Comparison of ENCODE assay signal across 32 cellular contexts in the genomic region with DNA sequence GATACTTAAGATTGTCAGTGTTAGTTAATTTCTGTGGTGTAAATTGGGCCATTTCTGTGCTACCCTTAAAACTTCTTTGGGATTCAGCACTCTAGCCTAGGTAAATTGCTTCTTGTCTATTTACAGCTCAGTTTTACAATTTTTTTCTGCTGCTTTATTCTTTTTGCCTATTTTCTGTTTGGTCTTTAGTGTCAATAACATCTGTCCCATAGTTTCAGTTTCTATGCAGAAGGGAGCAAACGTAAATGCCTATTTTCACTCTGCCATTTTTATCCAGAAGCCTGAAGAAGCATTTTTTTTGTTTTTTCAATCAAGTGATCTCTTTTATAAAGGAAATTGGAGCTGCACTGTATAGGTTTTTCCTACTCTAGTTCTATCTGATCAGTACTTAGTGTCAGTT.
"Had no signal": no experiment of that assay in that cellular context is flagged by ENCODE, and none has a peak within 500 bp of the region (broad histone marks: within the 10 kb centered on the region; RNA-seq: fewer than 3 reads in every experiment).

No MANE protein-coding gene starts in this region.

- H3K27me3 Mint-ChIP-seq: T-cell had no signal

- H3K36me3 ChIP-seq: MG63, Peyer's patch, SJCRH30 had no signal

- H3K4me1 Mint-ChIP-seq: T-cell had no signal

- H3K27me3 ChIP-seq: MG63, Peyer's patch, SJCRH30 had no signal

- H3K4me3 ChIP-seq: MG63, Peyer's patch, SJCRH30, SK-N-MC had no signal

- H3K9me3 ChIP-seq: MG63, Peyer's patch, SJCRH30 had no signal

- H3K4me3 Mint-ChIP-seq: T-cell had no signal

- H3K36me3 Mint-ChIP-seq: T-cell had no signal

- ATAC-seq: PC-3, Right ventricle myocardium inferior, SK-N-SH treated with all-trans-retinoic acid at 6 μM for 48 hours, T-cell had no signal

- DNase-seq: Kasumi-1, MG63, MV-4-11, NCI-H1092, NCI-H1105, NCI-H1417 treated with DMSO at 0.1 percent for 48 hours, NCI-H1436 treated with DMSO at 0.1 percent for 48 hours, NCI-H1694 treated with DMSO at 0.1 percent for 48 hours, NCI-H187 treated with DMSO at 0.1 percent for 48 hours, NCI-H2029 treated with DMSO at 0.1 percent for 48 hours, NCI-H2081 treated with DMSO at 0.1 percent for 48 hours, NCI-H2107, NCI-H2171, NCI-H226, NCI-H446 treated with DMSO at 0.1 percent for 48 hours, NCI-H510A, NCI-H524, NCI-H526, NCI-H69, NCI-H748 treated with DMSO at 0.1 percent for 48 hours, NCI-H82, OCI-M1, PC-3, Peyer's patch, SHP77, SIG-M5, SJCRH30, T-cell had no signal

- H3K27ac ChIP-seq: Peyer's patch, RWPE1, SJCRH30, SK-N-MC had no signal

- H3K4me1 ChIP-seq: Peyer's patch, SJCRH30 had no signal

- H3K27ac Mint-ChIP-seq: T-cell had no signal
